8 cellular contexts compared by ENCODE assay signal in the genomic region with DNA sequence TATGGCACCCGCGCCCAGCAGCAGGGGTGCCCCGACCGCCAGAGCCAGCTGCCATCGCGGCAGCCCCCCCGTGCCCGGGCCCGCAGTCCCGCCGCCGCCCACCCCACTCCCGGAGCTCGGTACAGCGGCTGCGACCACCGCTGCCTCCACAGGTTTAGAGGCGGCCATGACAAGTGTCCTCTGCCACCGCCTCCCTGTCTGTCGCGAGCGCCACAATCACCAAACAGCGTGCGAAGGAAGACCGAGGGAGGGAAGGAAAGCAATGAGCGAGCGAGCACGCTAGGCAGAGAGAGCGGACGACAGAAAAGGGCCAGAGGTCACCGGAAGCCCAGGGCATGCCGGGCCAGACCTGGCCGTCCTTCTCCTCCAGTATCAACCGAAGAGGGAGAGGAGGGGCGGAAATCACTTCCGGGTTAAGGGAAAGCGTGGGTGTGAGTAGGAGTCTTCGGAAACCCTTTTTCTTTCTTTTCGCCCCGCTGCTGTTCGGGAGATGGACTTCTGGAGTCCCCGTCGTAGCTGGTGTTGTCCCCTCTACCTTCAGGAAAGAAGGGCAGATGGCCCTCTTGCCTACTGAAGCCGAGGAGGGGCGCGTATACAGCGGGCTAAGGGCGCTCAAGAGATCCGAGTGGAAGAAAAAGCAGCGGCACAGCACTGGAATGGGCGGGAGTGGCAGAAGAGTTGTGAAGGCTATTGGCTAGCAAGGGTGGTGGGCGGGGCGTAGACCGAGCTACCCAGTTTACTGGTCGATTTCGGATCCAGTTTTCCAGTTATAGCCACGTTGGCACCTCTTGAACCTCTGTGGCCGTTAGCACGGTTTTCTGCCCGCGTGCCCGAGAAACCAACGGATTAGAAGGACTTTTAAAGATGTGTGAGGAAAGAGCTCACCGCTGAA.
DNase-seq lines count a peak whose midpoint lies in the region; ATAC-seq, FAIRE-seq and TF ChIP-seq lines count a peak whose summit lies in the region.

A gene with protein sequence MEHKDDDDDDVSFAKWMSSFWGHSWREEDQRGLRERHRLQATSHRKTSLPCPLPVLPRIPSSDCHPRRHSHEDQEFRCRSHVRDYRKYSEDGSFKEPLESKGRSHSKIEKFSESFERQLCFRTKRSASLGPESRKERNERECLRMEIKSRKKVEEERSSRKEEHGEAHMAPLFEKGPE (plus strand): TSS at position 758 of the 892 bp plus-strand sequence. CDS start 28,191 bp downstream, outside the sequence.
A gene (minus strand): TSS at position 308 of the 892 bp plus-strand sequence. CDS start 140 bp downstream, at position 168.

- DNase-seq in AG09319 (ENCODE audit: extremely low read depth, low read depth) (peak; percentile 90), NCI-H345 treated with DMSO at 0.1 percent for 48 hours (lab: John Stamatoyannopoulos, UW; ENCODE audit: unreplicated experiment) (peak; percentile 86)
- peak; percentile 86 for DNase-seq in activated CD4-positive, CD25-positive, alpha-beta regulatory T cell treated with anti-CD3 and anti-CD28 coated beads, Interleukin-2, amount 50 U/mL, for 16 hours (ENCODE audit: low read depth, low spot score)
- DNase-seq in central memory CD8-positive, alpha-beta T cell (ENCODE audit: low spot score in 2 of 2): peak; percentile 89 to 90
- peak; percentile 85 to 97 for DNase-seq in stimulated activated CD4-positive, alpha-beta T cell treated with anti-CD3 and anti-CD28 coated beads, Interleukin-12 subunit alpha, Interleukin-12 subunit beta, amount 100 ng/mL, for 24 hours (ENCODE audit: low read depth in 2 of 2)

- ATAC-seq in GM19035 (IDR thresholded peaks at IDR 0.05; ENCODE audit: unreplicated experiment) (peak; percentile 89), HG03342 (IDR thresholded peaks at IDR 0.05; ENCODE audit: unreplicated experiment) (peak; percentile 86)
- ATAC-seq in central memory CD8-positive, alpha-beta T cell (replicated peaks; ENCODE audit: extremely low read depth, poor library complexity, severe bottlenecking): peak; percentile 90

- H3K36me3 Mint-ChIP-seq in central memory CD8-positive, alpha-beta T cell (ENCODE audit: insufficient read depth): peaks cover 20% of the 10 kb centered on the region

- H3K4me3 Mint-ChIP-seq in central memory CD8-positive, alpha-beta T cell: peak within 1 kb of the TSS; percentile 97

- H3K9me3 Mint-ChIP-seq in central memory CD8-positive, alpha-beta T cell: no peaks in the 10 kb centered on the region

- no peak for TF ChIP-seq CTCF in AG09319 (IDR thresholded peaks at IDR 0.05; ENCODE audit: low read depth, low read length)

- FAIRE-seq in islet of Langerhans (lab: Jason Lieb, UNC): peak; percentile 64

- H3K4me1 Mint-ChIP-seq in central memory CD8-positive, alpha-beta T cell: peaks cover 32% of the 10 kb centered on the region

- H3K27ac Mint-ChIP-seq in central memory CD8-positive, alpha-beta T cell (ENCODE audit: low read depth): peak within 1 kb of the TSS; percentile 94

- no peaks in the 10 kb centered on the region for H3K27me3 Mint-ChIP-seq in central memory CD8-positive, alpha-beta T cell

Comparison
In these comparisons a context has a peak if more than half of its experiments do, and no peak if none do; other contexts are left out.
1. Peak in every context shown above with its lines: DNase-seq and ATAC-seq.